Comparison of ENCODE assay signal across 8 cellular contexts in genomic region chr1:244860914-244861610, GRCh38. TPM values are rescaled to one million over a fixed set of nuclear protein-coding genes. Genes with fewer than 3 reads are reported as not detected.
DNase-seq lines count a peak whose midpoint lies in the region; ATAC-seq, FAIRE-seq and TF ChIP-seq lines count a peak whose summit lies in the region.

No MANE protein-coding gene starts in this region.

- RAD21 ChIA-PET in GM12878 (lab: Charles Lee; ENCODE audit: unreplicated experiment): interaction anchor here (0.7 to 4.2 kb wide), 11 partner anchors 10 to 181 kb away, joined by 3 to 44 read pairs (median 6); partner anchors contain the start of gene COX20

- H3K9ac ChIP-seq in GM12878 (ENCODE audit: control insufficient read depth, insufficient read depth, low read length): peak overlapping the region; percentile 100

- ATAC-seq in left ventricle myocardium superior (no peak), GM12878 (no peak), aorta (ENCODE audit: low FRiP score) (no peak), HG02763 (IDR thresholded peaks at IDR 0.05; ENCODE audit: unreplicated experiment) (no peak)

- H3K4me2 ChIP-seq in GM12878 (ENCODE audit: control insufficient read depth, insufficient read depth): peak overlapping the region; percentile 82

- peaks cover 48% of the 10 kb centered on the region for H3K36me3 ChIP-seq in left ventricle myocardium inferior
- H3K36me3 ChIP-seq in GM12878 (ENCODE audit: control insufficient read depth in 2 of 2, insufficient read depth in 2 of 2, low read length in 1 of 2): peaks cover 8 to 48% of the 10 kb centered on the region in 2 experiments
- H3K36me3 ChIP-seq in mesodermal cell (ENCODE audit: control insufficient read depth, insufficient read depth, low read length): peaks cover 63% of the 10 kb centered on the region
- peaks cover 2 to 6% of the 10 kb centered on the region in 2 donors for H3K36me3 ChIP-seq in aorta (ENCODE audit: control insufficient read depth in 1 of 2, insufficient read depth in 2 of 2, low read length in 1 of 2)

- in situ Hi-C loops in GM12878 (cut with MboI) (loop anchor here (5.0 kb wide), 1 partner anchor 106 kb away; a partner anchor contains a TSS), GM13977 (cut with MboI; ENCODE audit: low pct_unique_long_range_greater_than_20kb, low sequenced_read_pairs, unreplicated experiment) (loop anchor here (25.0 kb wide), 1 partner anchor 176 kb away; no protein-coding TSS in a partner anchor)

- SMC1A ChIA-PET in GM12878 (lab: Charles Lee; ENCODE audit: uncharacterized antibody, unreplicated experiment): interaction anchor here (0.6 to 18.4 kb wide), 21 partner anchors 8 to 256 kb away, joined by 3 to 360 read pairs (median 4); partner anchors contain the start of gene COX20

- CTCF ChIA-PET in GM12878 (lab: Yijun Ruan, JAX): interaction anchor here (1.2 to 11.1 kb wide), 7 partner anchors 10 to 181 kb away, joined by 6 to 98 read pairs (median 11); partner anchors contain the start of gene COX20

- H3K4me3 ChIP-seq in left ventricle myocardium inferior (peak overlapping the region; percentile 99), GM12878 (peak overlapping the region; percentile 100), mesodermal cell (ENCODE audit: extremely low read depth, insufficient read depth, low read length, poor library complexity, severe bottlenecking) (peak overlapping the region; percentile 99), aorta (ENCODE audit: low read length in 2 of 2) (peak overlapping the region; percentile 30 to 88)

- POLR2A ChIA-PET in GM12878 (lab: Charles Lee): interaction anchor here (0.6 to 21.2 kb wide), 12 partner anchors 10 to 269 kb away, joined by 3 to 350 read pairs (median 4); partner anchors contain the start of genes COX20 and DESI2

- H3K79me2 ChIP-seq in GM12878 (ENCODE audit: control insufficient read depth, insufficient read depth, low read length): peaks cover 87% of the 10 kb centered on the region

- intact Hi-C loops in left ventricle myocardium inferior (cut with micrococcal nuclease) (loop anchor here (10.0 kb wide), 1 partner anchor 184 kb away; no protein-coding TSS in a partner anchor), left ventricle myocardium superior (cut with micrococcal nuclease) (no loop called here), GM12878 (cut with micrococcal nuclease; ENCODE audit: unreplicated experiment) (no loop called here), aorta (cut with DNase I) (loop anchor here (5.0 to 10.0 kb wide), 3 partner anchors 181 to 1704 kb away; partner anchors contain the start of genes ADSS2 (in 1 of the 2), CNST (in 1 of the 2) and TFB2M (in 1 of the 2))

- TF ChIP-seq POLR2A in GM12878 (IDR thresholded peaks at IDR 0.05; ENCODE audit: low read depth, low read length): no peak

- peaks cover 14% of the 10 kb centered on the region for H4K20me1 ChIP-seq in GM12878 (ENCODE audit: control insufficient read depth, insufficient read depth)

- no peaks in the 10 kb centered on the region for H3K27me3 ChIP-seq in left ventricle myocardium inferior (ENCODE audit: low read depth)
- no peaks in the 10 kb centered on the region for H3K27me3 ChIP-seq in GM12878 (replicated peaks in 1 of 2; ENCODE audit: control insufficient read depth in 2 of 2, insufficient read depth in 2 of 2, low read length in 1 of 2)
- no peaks in the 10 kb centered on the region for H3K27me3 ChIP-seq in aorta (ENCODE audit: control insufficient read depth in 1 of 2, insufficient read depth in 2 of 2, low read length in 1 of 2)

- H3K4me1 ChIP-seq in left ventricle myocardium inferior: peaks cover 91% of the 10 kb centered on the region
- peaks cover 3% of the 10 kb centered on the region; the same call in 1 of the 2 replicates for H3K4me1 ChIP-seq in GM12878 (ENCODE audit: control insufficient read depth, insufficient read depth, low read length)
- H3K4me1 ChIP-seq in mesodermal cell (ENCODE audit: control insufficient read depth, insufficient read depth, low read length, poor library complexity, severe bottlenecking): peaks cover 14% of the 10 kb centered on the region
- H3K4me1 ChIP-seq in aorta (ENCODE audit: control insufficient read depth in 1 of 2, insufficient read depth in 2 of 2, low read length in 2 of 2): no peaks in the 10 kb centered on the region

- no peak for TF ChIP-seq EP300 in GM12878 (IDR thresholded peaks at IDR 0.05; ENCODE audit: borderline replicate concordance in 1 of 2, control insufficient read depth in 1 of 2, low read depth in 2 of 2, low read length in 2 of 2)

- H3K27ac ChIP-seq in left ventricle myocardium inferior (replicated peaks) (peak overlapping the region; percentile 100), GM12878 (ENCODE audit: control insufficient read depth, insufficient read depth) (no peak overlapping the region), mesodermal cell (ENCODE audit: low read depth, low read length, severe bottlenecking) (no peak overlapping the region), aorta (ENCODE audit: low read depth in 1 of 2, low read length in 2 of 2) (peak overlapping the region in 1 of 2 donors; percentile 14)

- WGBS in GM12878 (ENCODE audit: insufficient coverage, insufficient replicate concordance, low lambda C conversion rate, missing lambda C conversion rate): 3% methylated on average over 2 of the region's 2 CpGs
- WGBS in mesodermal cell (ENCODE audit: insufficient coverage in 2 of 2), 2 experiments: 23 to 41% methylated on average over 2 of the region's 2 CpGs
- WGBS in aorta, 2 donors: 0 to 1% methylated on average over 2 of the region's 2 CpGs

- BruUV-seq in GM12878 (replicated peaks; lab: Mats Ljungman, UMichigan): no TSS peak

- H3K9me3 ChIP-seq in left ventricle myocardium inferior (replicated peaks) (no peaks in the 10 kb centered on the region), GM12878 (replicated peaks; ENCODE audit: control insufficient read depth, insufficient read depth, low read length) (no peaks in the 10 kb centered on the region), mesodermal cell (ENCODE audit: control insufficient read depth, low read length) (no peaks in the 10 kb centered on the region), aorta (ENCODE audit: control insufficient read depth, low read length) (no peaks in the 10 kb centered on the region)

- H2AFZ ChIP-seq in GM12878 (ENCODE audit: control insufficient read depth, low read depth, low read length): no peak overlapping the region

- TF ChIP-seq RAD21 in GM12878 (IDR thresholded peaks at IDR 0.05; ENCODE audit: insufficient read depth, low read depth, low read length): no peak

- TF ChIP-seq CTCF in left ventricle myocardium inferior (IDR thresholded peaks at IDR 0.05; ENCODE audit: borderline replicate concordance): no peak
- no peak for TF ChIP-seq CTCF in GM12878 (IDR thresholded peaks at IDR 0.05 in 2 of 3, conservative IDR thresholded peaks at IDR 0.05 in 1 of 3; ENCODE audit: control insufficient read depth in 2 of 3, extremely low read depth in 1 of 3, insufficient read depth in 1 of 3, low read depth in 3 of 3, low read length in 3 of 3)
- TF ChIP-seq CTCF in GM13977 (IDR thresholded peaks at IDR 0.05; ENCODE audit: extremely low read depth, insufficient read depth, missing control alignments): no peak

- no peak for DNase-seq in left ventricle myocardium inferior
- DNase-seq in left ventricle myocardium superior: no peak
- DNase-seq in GM12878 (ENCODE audit: low read depth, low spot score): no peak
- no peak for DNase-seq in aorta
- DNase-seq in GM13977 (ENCODE audit: low spot score): no peak
- no peak for DNase-seq in GDM1 (lab: John Stamatoyannopoulos, UW)

- no peak for FAIRE-seq in GM12878 (lab: Jason Lieb, UNC)

RNA-seq across cellular contexts. Expression of gene HNRNPU, which starts 3.3 kb away (rescaled TPM):
- total RNA-seq in left ventricle myocardium inferior (167 TPM), left ventricle myocardium superior (183 TPM), GM12878 (2014; rRNA removed) (377 and 402 TPM in 2 replicates), GM12878 (2014; rRNA removed; fragmentation: Illumina TruSeq; extraction: Trizol) (443 and 460 TPM in 2 replicates), GM12878 (2021) (431 and 461 TPM in 2 replicates), aorta (100 to 1,000 TPM; 258 to 286 TPM)
- 817 and 826 TPM in 2 replicates for total RNA-seq in GM12878 (2013; cell fraction: nucleolus; rRNA removed)
- polyA plus RNA-seq in GM12878 (2011; ENCODE audit: low read depth): 171 TPM
- polyA plus RNA-seq in GM12878 (2011; rRNA removed) (327 and 513 TPM in 2 replicates), GM12878 (2014; fragmentation: Illumina TruSeq; extraction: Trizol) (569 and 704 TPM in 2 replicates), GM12878 (2014; fragmentation: Nextera tagmentation; extraction: Ambion mirVana) (100 to 1,000 TPM; 163 to 201 TPM), GM12878 (2014; rRNA removed) (331 and 358 TPM in 2 replicates), GM12878 (2016; fragmentation: Nextera tagmentation; extraction: Ambion mirVana) (100 to 1,000 TPM; 439 to 514 TPM), aorta (100 to 1,000 TPM in 1 of 2 donors, 10 to 100 TPM in 1; 83.6 to 140 TPM)
- polyA plus RNA-seq in GM12878 (2011; cell fraction: cytosol; rRNA removed): 120 TPM in 2 replicates
- polyA plus RNA-seq in GM12878 (2011; cell fraction: nucleus; rRNA removed): 211 and 351 TPM in 2 replicates
- 234 TPM in 2 replicates for polyA plus RNA-seq in GM12878 (2012)
- polyA minus RNA-seq in GM12878 (2011; rRNA and poly(A)+ RNA removed): 237 and 306 TPM in 2 replicates
- polyA minus RNA-seq in GM12878 (2011; cell fraction: cytosol; rRNA and poly(A)+ RNA removed): 125 and 176 TPM in 2 replicates
- polyA minus RNA-seq in GM12878 (2011; cell fraction: nucleus; rRNA and poly(A)+ RNA removed): 88.7 and 155 TPM in 2 replicates
- 230 TPM for polyA plus RNA-seq in mesodermal cell (2013, experiment 1 of 2)
- polyA plus RNA-seq in mesodermal cell (2013, experiment 2 of 2): 271 TPM

RNA-seq across cellular contexts. Expression of gene COX20, which starts 25.6 kb away (rescaled TPM):
- total RNA-seq in left ventricle myocardium inferior: 68.8 TPM
- 63.7 TPM for total RNA-seq in left ventricle myocardium superior
- 28.5 and 29.0 TPM in 2 replicates for total RNA-seq in GM12878 (2013; cell fraction: nucleolus; rRNA removed)
- total RNA-seq in GM12878 (2014; rRNA removed): 22.8 and 25.9 TPM in 2 replicates
- 31.6 and 40.4 TPM in 2 replicates for total RNA-seq in GM12878 (2014; rRNA removed; fragmentation: Illumina TruSeq; extraction: Trizol)
- total RNA-seq in GM12878 (2021): 22.1 and 28.4 TPM in 2 replicates
- 11.9 TPM for polyA plus RNA-seq in GM12878 (2011; ENCODE audit: low read depth)
- polyA plus RNA-seq in GM12878 (2011; rRNA removed): 36.7 and 75.5 TPM in 2 replicates
- polyA plus RNA-seq in GM12878 (2011; cell fraction: cytosol; rRNA removed): 12.9 and 14.4 TPM in 2 replicates
- polyA plus RNA-seq in GM12878 (2011; cell fraction: nucleus; rRNA removed): 17.8 and 18.8 TPM in 2 replicates
- 35.9 and 36.7 TPM in 2 replicates for polyA plus RNA-seq in GM12878 (2012)
- 54.4 and 54.9 TPM in 2 replicates for polyA plus RNA-seq in GM12878 (2014; fragmentation: Illumina TruSeq; extraction: Trizol)
- 10 to 100 TPM; 91.9 to 95.3 TPM for polyA plus RNA-seq in GM12878 (2014; fragmentation: Nextera tagmentation; extraction: Ambion mirVana)
- polyA plus RNA-seq in GM12878 (2014; rRNA removed): 38.0 and 51.0 TPM in 2 replicates
- polyA plus RNA-seq in GM12878 (2016; fragmentation: Nextera tagmentation; extraction: Ambion mirVana): 100 to 1,000 TPM; 112 TPM
- 8.3 and 11.3 TPM in 2 replicates for polyA minus RNA-seq in GM12878 (2011; rRNA and poly(A)+ RNA removed)
- 2.5 and 3.8 TPM in 2 replicates for polyA minus RNA-seq in GM12878 (2011; cell fraction: cytosol; rRNA and poly(A)+ RNA removed)
- polyA minus RNA-seq in GM12878 (2011; cell fraction: nucleus; rRNA and poly(A)+ RNA removed): 16.2 and 22.1 TPM in 2 replicates
- polyA plus RNA-seq in mesodermal cell (2013, experiment 1 of 2): 11.3 TPM
- 18.2 TPM for polyA plus RNA-seq in mesodermal cell (2013, experiment 2 of 2)
- 10 to 100 TPM; 22.8 to 29.7 TPM for total RNA-seq in aorta
- polyA plus RNA-seq in aorta: 100 to 1,000 TPM in 1 of 2 donors, 10 to 100 TPM in 1; 73.7 to 110 TPM

Comparison
In these comparisons a context has a peak if more than half of its experiments do, and no peak if none do; other contexts are left out.
1. intact Hi-C loops: an anchor here in left ventricle myocardium inferior (10.0 kb wide) and aorta (5.0 to 10.0 kb wide); none called in left ventricle myocardium superior and GM12878.